Comparison of ENCODE assay signal across 19 cellular contexts in genomic region chr17:1329745-1330343, GRCh38. TPM values are rescaled to one million over a fixed set of nuclear protein-coding genes. Genes with fewer than 3 reads are reported as not detected.
DNase-seq lines count a peak whose midpoint lies in the region; ATAC-seq, FAIRE-seq and TF ChIP-seq lines count a peak whose summit lies in the region.
"Had no signal": no experiment of that assay in that cellular context is flagged by ENCODE, and none has a peak within 500 bp of the region (broad histone marks: within the 10 kb centered on the region; RNA-seq: fewer than 3 reads in every experiment).

No MANE protein-coding gene starts in this region.

- H3K27ac ChIP-seq in K562 (ENCODE audit: extremely low read depth, low read depth, low read length) (no peak overlapping the region), osteoblast (ENCODE audit: low read depth, low read length) (no peak overlapping the region), upper lobe of right lung (no peak overlapping the region), stomach (no peak overlapping the region)
- H3K27ac ChIP-seq: C4-2B had no signal

- H3K27me3 ChIP-seq in K562 (ENCODE audit: control insufficient read depth in 2 of 2, insufficient read depth in 2 of 2, low read length in 2 of 2): no peaks in the 10 kb centered on the region; a peak in 1 of 5 replicates
- H3K27me3 ChIP-seq in osteoblast (ENCODE audit: insufficient read depth, low read length): no peaks in the 10 kb centered on the region
- H3K27me3 ChIP-seq in upper lobe of right lung: no peaks in the 10 kb centered on the region
- no peaks in the 10 kb centered on the region for H3K27me3 ChIP-seq in stomach

- H3K36me3 Mint-ChIP-seq in activated naive CD4-positive, alpha-beta T cell treated with anti-CD3 and anti-CD28 coated beads, Interleukin-2, amount 50 U/mL, for 24 hours: no peaks in the 10 kb centered on the region

- 30% methylated on average over 10 of the region's 12 CpGs for WGBS in K562 (ENCODE audit: insufficient coverage, low coverage, missing lambda C conversion rate)
- 65 to 80% (median 76%) methylated on average over 11 to 12 of the region's 12 CpGs for WGBS in stomach, 5 donors

- ATAC-seq in K562 (no peak), upper lobe of right lung (no peak)
- ATAC-seq: GM23338 had no signal

- no peak overlapping the region for H2AFZ ChIP-seq in K562 (ENCODE audit: low read depth, low read length)
- no peak overlapping the region for H2AFZ ChIP-seq in osteoblast (ENCODE audit: low read length)
- H2AFZ ChIP-seq: GM23338 had no signal

- no peaks in the 10 kb centered on the region for H4K20me1 ChIP-seq in K562 (replicated peaks; ENCODE audit: control insufficient read depth, insufficient read depth, low read length)
- H4K20me1 ChIP-seq in osteoblast (ENCODE audit: insufficient read depth, low read length): peaks cover 4% of the 10 kb centered on the region

- H3K9me3 ChIP-seq in K562 (replicated peaks; ENCODE audit: control insufficient read depth, insufficient read depth, low read depth, low read length) (no peaks in the 10 kb centered on the region), osteoblast (ENCODE audit: low read depth, low read length) (no peaks in the 10 kb centered on the region), upper lobe of right lung (no peaks in the 10 kb centered on the region), stomach (no peaks in the 10 kb centered on the region)
- H3K9me3 ChIP-seq: Caco-2 had no signal

- H3K4me1 ChIP-seq in K562 (replicated peaks in 1 of 2; ENCODE audit: control insufficient read depth in 2 of 2, insufficient read depth in 2 of 2, low read length in 2 of 2) (peaks cover 0 to 4% of the 10 kb centered on the region in 2 experiments; a peak in 2 of 5 replicates), osteoblast (ENCODE audit: insufficient read depth, low read length) (no peaks in the 10 kb centered on the region), upper lobe of right lung (peaks cover 3% of the 10 kb centered on the region), stomach (peaks cover 0 to 13% (median 3%) of the 10 kb centered on the region in 4 donors)
- H3K4me1 ChIP-seq: Caco-2 had no signal

- CTCF ChIA-PET in K562 (lab: Yijun Ruan, JAX; ENCODE audit: low intra/inter-chr PET ratio): no interaction called here

- no peak overlapping the region for H3K4me3 Mint-ChIP-seq in activated naive CD4-positive, alpha-beta T cell treated with anti-CD3 and anti-CD28 coated beads, Interleukin-2, amount 50 U/mL, for 24 hours
- H3K4me3 Mint-ChIP-seq: CD4-positive, alpha-beta T cell; GM23338 had no signal

- in situ Hi-C loops in K562 (cut with MboI): loop anchor here (5.0 kb wide), 1 partner anchor 73 kb away; no protein-coding TSS in a partner anchor

- TF ChIP-seq CTCF in K562 (IDR thresholded peaks at IDR 0.05 in 2 of 3, conservative IDR thresholded peaks at IDR 0.05 in 1 of 3; ENCODE audit: insufficient read depth in 2 of 3, low read depth in 1 of 3, low read length in 3 of 3) (no peak), osteoblast (IDR thresholded peaks at IDR 0.05; ENCODE audit: extremely low read depth, low read depth, low read length) (no peak), upper lobe of right lung (IDR thresholded peaks at IDR 0.05) (no peak), stomach (IDR thresholded peaks at IDR 0.05) (no peak)

- intact Hi-C loops in K562 (cut with micrococcal nuclease): no loop called here
- intact Hi-C loops in upper lobe of right lung (cut with DNase I): no loop called here
- intact Hi-C loops in stomach (cut with DNase I; ENCODE audit: low total_unique reads): no loop called here

- TF ChIP-seq POLR2A in K562 (conservative IDR thresholded peaks at IDR 0.05) (no peak), stomach (IDR thresholded peaks at IDR 0.05) (no peak)

- TF ChIP-seq EP300 in K562 (IDR thresholded peaks at IDR 0.05; ENCODE audit: low read length) (no peak), stomach (IDR thresholded peaks at IDR 0.05) (no peak)

- H3K79me2 ChIP-seq in K562 (ENCODE audit: control insufficient read depth, insufficient read depth, low read length) (no peaks in the 10 kb centered on the region), osteoblast (ENCODE audit: insufficient read depth, low read length) (no peaks in the 10 kb centered on the region)

- H3K4me2 ChIP-seq in K562 (ENCODE audit: insufficient read depth, low read length): no peak overlapping the region
- H3K4me2 ChIP-seq in osteoblast (ENCODE audit: insufficient read depth, low read length): no peak overlapping the region
- H3K4me2 ChIP-seq: GM23338 had no signal

- no peak overlapping the region for H3K4me3 ChIP-seq in K562
- H3K4me3 ChIP-seq in osteoblast (ENCODE audit: insufficient read depth, low read length): no peak overlapping the region
- H3K4me3 ChIP-seq in upper lobe of right lung: no peak overlapping the region
- no peak overlapping the region for H3K4me3 ChIP-seq in stomach
- H3K4me3 ChIP-seq: GM23338 had no signal

- DNase-seq in activated naive CD4-positive, alpha-beta T cell (lab: John Stamatoyannopoulos, UW): no peak
- DNase-seq in K562 (ENCODE audit: extremely low read depth in 1 of 4, low spot score in 3 of 4) (no peak), osteoblast (ENCODE audit: insufficient read length, low spot score, missing footprints) (peak; percentile 41), upper lobe of right lung (peak; percentile 48), stomach (no peak), GM19238 (ENCODE audit: insufficient read length, low spot score) (no peak)
- DNase-seq: CD4-positive, alpha-beta T cell; HCEC 1CT had no signal

- no TSS peak for BruUV-seq in K562 (replicated peaks; lab: Mats Ljungman, UMichigan)

- no peaks in the 10 kb centered on the region for H3K9me3 Mint-ChIP-seq in activated naive CD4-positive, alpha-beta T cell treated with anti-CD3 and anti-CD28 coated beads, Interleukin-2, amount 50 U/mL, for 24 hours
- H3K9me3 Mint-ChIP-seq: CD4-positive, alpha-beta T cell; GM23338 had no signal

- peaks cover 10% of the 10 kb centered on the region for H3K4me1 Mint-ChIP-seq in activated naive CD4-positive, alpha-beta T cell treated with anti-CD3 and anti-CD28 coated beads, Interleukin-2, amount 50 U/mL, for 24 hours
- H3K4me1 Mint-ChIP-seq: GM23338 had no signal

- H3K27me3 Mint-ChIP-seq in activated naive CD4-positive, alpha-beta T cell treated with anti-CD3 and anti-CD28 coated beads, Interleukin-2, amount 50 U/mL, for 24 hours: no peaks in the 10 kb centered on the region

- no peak for FAIRE-seq in K562 (lab: Jason Lieb, UNC)
- FAIRE-seq: D721Med, G401.6, GM12891, H54 had no signal

- H3K27ac Mint-ChIP-seq in activated naive CD4-positive, alpha-beta T cell treated with anti-CD3 and anti-CD28 coated beads, Interleukin-2, amount 50 U/mL, for 24 hours: peak overlapping the region; percentile 8
- H3K27ac Mint-ChIP-seq: CD4-positive, alpha-beta T cell; GM23338 had no signal

- H3K9ac ChIP-seq in K562 (ENCODE audit: insufficient read depth in 1 of 2, low read depth in 2 of 2, low read length in 2 of 2): no peak overlapping the region

- TF ChIP-seq RAD21 in K562 (CRISPR knock-in tag; conservative IDR thresholded peaks at IDR 0.05 in 1 of 2, IDR thresholded peaks at IDR 0.05 in 1 of 2): no peak

- H3K9me1 ChIP-seq in K562 (ENCODE audit: control insufficient read depth, insufficient read depth, low read length): no peaks in the 10 kb centered on the region

- H3K36me3 ChIP-seq in K562 (ENCODE audit: control insufficient read depth, insufficient read depth, low read length): no peaks in the 10 kb centered on the region
- no peaks in the 10 kb centered on the region for H3K36me3 ChIP-seq in osteoblast (ENCODE audit: insufficient read depth, low read length)
- no peaks in the 10 kb centered on the region for H3K36me3 ChIP-seq in upper lobe of right lung
- H3K36me3 ChIP-seq in stomach: no peaks in the 10 kb centered on the region

- POLR2A ChIA-PET in K562 (lab: Yijun Ruan, JAX): interaction anchor here (0.6 kb wide), 1 partner anchor 18 kb away, joined by 4 read pairs; no protein-coding TSS in a partner anchor

RNA-seq across cellular contexts. Expression of gene TRARG1, which starts 50.4 kb away (rescaled TPM):
- total RNA-seq in K562 (2011; cell fraction: chromatin; rRNA removed; ENCODE audit: low replicate concordance): 0.07 TPM in 1 of 2 replicates, not detected in the other
- total RNA-seq in K562 (2011; cell fraction: nucleolus; rRNA removed): 0.17 TPM in 1 of 2 replicates, not detected in the other
- total RNA-seq in K562 (2011; cell fraction: nucleoplasm; rRNA removed): not detected in 2 replicates
- total RNA-seq in K562 (2014; rRNA removed) (not detected in 2 replicates), K562 (2014; rRNA removed; fragmentation: Illumina TruSeq; extraction: Trizol) (not detected in 2 replicates), K562 (2015; rRNA removed; fragmentation: Illumina TruSeq; extraction: Trizol) (not detected in 2 replicates), K562 (2021) (not detected in 2 replicates), osteoblast (not detected in 2 replicates), upper lobe of right lung (not detected), stomach (under 1 TPM in 1 of 5 donors, not detected in 4; 0.18 TPM)
- polyA plus RNA-seq in K562 (2011; rRNA removed) (0.01 and 0.06 TPM in 2 replicates), K562 (2014; fragmentation: Illumina TruSeq; extraction: Trizol) (not detected in 2 replicates), K562 (2014; fragmentation: Nextera tagmentation; extraction: Ambion mirVana) (not detected), K562 (2014; rRNA removed) (not detected in 2 replicates), stomach (under 1 TPM; 0.03 to 0.76 (median 0.25) TPM)
- 0.25 TPM in 1 of 2 replicates, not detected in the other for polyA plus RNA-seq in K562 (2011; cell fraction: cytosol; rRNA removed)
- polyA plus RNA-seq in K562 (2011; cell fraction: nucleus; rRNA removed): 0.11 TPM in 1 of 2 replicates, not detected in the other
- 0.01 TPM in 1 of 2 replicates, not detected in the other for polyA plus RNA-seq in K562 (2012)
- polyA minus RNA-seq in K562 (2011; rRNA and poly(A)+ RNA removed): 0.07 TPM in 1 of 2 replicates, not detected in the other
- polyA minus RNA-seq in K562 (2011; cell fraction: cytosol; rRNA and poly(A)+ RNA removed): 0.29 TPM in 1 of 2 replicates, not detected in the other
- polyA minus RNA-seq in K562 (2011; cell fraction: nucleus; rRNA and poly(A)+ RNA removed): not detected in 2 replicates
- total RNA-seq: A172; Caco-2; CD4-positive, alpha-beta T cell; GM23338; HT-29 had no signal
- polyA plus RNA-seq: BJ, GM23338 had no signal

RNA-seq across cellular contexts. Expression of gene BHLHA9, which starts 59.6 kb away (rescaled TPM):
- total RNA-seq in K562 (2011; cell fraction: chromatin; rRNA removed; ENCODE audit: low replicate concordance): not detected in 2 replicates
- not detected in 2 replicates for total RNA-seq in K562 (2011; cell fraction: nucleolus; rRNA removed)
- not detected in 2 replicates for total RNA-seq in K562 (2011; cell fraction: nucleoplasm; rRNA removed)
- total RNA-seq in K562 (2014; rRNA removed): not detected in 2 replicates
- total RNA-seq in K562 (2014; rRNA removed; fragmentation: Illumina TruSeq; extraction: Trizol): not detected in 2 replicates
- total RNA-seq in K562 (2015; rRNA removed; fragmentation: Illumina TruSeq; extraction: Trizol): not detected in 2 replicates
- total RNA-seq in K562 (2021): not detected in 2 replicates
- polyA plus RNA-seq in K562 (2011; rRNA removed): not detected in 2 replicates
- polyA plus RNA-seq in K562 (2011; cell fraction: cytosol; rRNA removed): not detected in 2 replicates
- polyA plus RNA-seq in K562 (2011; cell fraction: nucleus; rRNA removed): not detected in 2 replicates
- not detected in 2 replicates for polyA plus RNA-seq in K562 (2012)
- polyA plus RNA-seq in K562 (2014; fragmentation: Illumina TruSeq; extraction: Trizol): not detected in 2 replicates
- polyA plus RNA-seq in K562 (2014; fragmentation: Nextera tagmentation; extraction: Ambion mirVana): not detected
- polyA plus RNA-seq in K562 (2014; rRNA removed): not detected in 2 replicates
- not detected in 2 replicates for polyA minus RNA-seq in K562 (2011; rRNA and poly(A)+ RNA removed)
- polyA minus RNA-seq in K562 (2011; cell fraction: cytosol; rRNA and poly(A)+ RNA removed): not detected in 2 replicates
- not detected in 2 replicates for polyA minus RNA-seq in K562 (2011; cell fraction: nucleus; rRNA and poly(A)+ RNA removed)
- not detected in 2 replicates for total RNA-seq in osteoblast
- not detected for total RNA-seq in upper lobe of right lung
- total RNA-seq in stomach: not detected
- polyA plus RNA-seq in stomach: not detected
- total RNA-seq: A172; Caco-2; CD4-positive, alpha-beta T cell; HT-29 had no signal
- polyA plus RNA-seq: BJ had no signal

Comparison
In these comparisons a context has a peak if more than half of its experiments do, and no peak if none do; other contexts are left out.
1. DNase-seq: peak in osteoblast (single experiment) and upper lobe of right lung (single experiment); none in activated naive CD4-positive, alpha-beta T cell (0 of 4), K562 (0 of 4), stomach (single experiment) and GM19238 (single experiment).